15 cellular contexts compared by ENCODE assay signal in the genomic region with DNA sequence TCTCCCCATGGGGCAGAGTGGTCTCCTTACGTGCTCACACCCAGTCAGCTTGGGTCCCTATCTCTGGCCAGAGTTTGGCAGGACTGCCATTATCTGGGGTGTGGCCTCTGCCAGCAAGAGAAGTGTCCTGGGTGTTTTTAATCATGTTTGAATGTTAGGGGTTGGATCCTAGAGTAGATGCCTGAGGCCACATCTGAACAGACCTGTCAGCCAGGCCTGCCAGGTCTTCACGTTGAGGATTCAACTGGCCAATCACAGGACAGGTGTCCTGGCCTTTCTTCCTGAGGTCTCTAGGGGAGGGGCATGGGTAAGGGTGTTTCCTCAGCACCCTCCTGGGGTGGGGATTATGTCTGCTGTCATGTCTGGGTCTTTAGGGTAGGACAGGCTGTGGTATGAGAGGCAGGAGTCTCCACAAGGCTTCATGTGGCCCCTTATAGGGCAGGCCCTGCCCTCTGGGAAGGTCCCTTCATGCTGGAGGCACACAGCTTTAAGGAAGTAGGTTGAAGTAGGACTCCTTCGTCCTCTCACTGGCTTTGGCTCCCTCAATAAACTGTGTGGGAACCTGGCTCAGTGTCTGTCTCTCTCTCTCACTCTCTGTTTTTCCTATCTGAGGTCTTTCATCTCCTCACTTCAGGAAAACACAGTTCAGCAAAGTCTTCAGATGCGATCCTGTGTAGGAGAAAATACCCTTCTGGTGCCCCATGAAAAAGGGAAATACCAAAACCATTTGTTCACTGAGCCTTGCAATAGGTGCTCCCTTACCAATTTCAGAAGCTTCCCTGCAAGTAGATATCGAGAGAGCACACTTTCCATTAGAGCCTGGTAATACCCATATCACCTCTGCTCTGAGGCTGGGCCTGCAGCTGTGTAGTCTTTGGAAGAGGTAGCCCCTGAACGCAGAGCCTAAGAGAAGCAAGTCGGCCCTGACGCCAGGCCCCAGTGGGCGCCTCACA. TPM values are rescaled to one million over a fixed set of nuclear protein-coding genes. Genes with fewer than 3 reads are reported as not detected.
DNase-seq lines count a peak whose midpoint lies in the region; ATAC-seq and TF ChIP-seq lines count a peak whose summit lies in the region.
"Had no signal": no experiment of that assay in that cellular context is flagged by ENCODE, and none has a peak within 500 bp of the region (broad histone marks: within the 10 kb centered on the region; RNA-seq: fewer than 3 reads in every experiment).

No MANE protein-coding gene starts in this region.

- no peaks in the 10 kb centered on the region for H3K9me3 Mint-ChIP-seq in activated naive CD8-positive, alpha-beta T cell treated with anti-CD3 and anti-CD28 coated beads, Interleukin-2, amount 10 ng/mL, durations not matched to agents 7 days and 5 days
- H3K9me3 Mint-ChIP-seq: activated T-helper 1 cell treated with anti-CD3 and anti-CD28 coated beads, Interleukin-12 subunit alpha, Interleukin-12 subunit beta, Interleukin-2, Interleukin-4 antibody, amounts not matched to agents 30 ng/mL and 10 ng/mL and 1 ng/mL, durations not matched to agents 14 hours and 24 hours and 36 hours had no signal

- POLR2A ChIA-PET in activated naive CD8-positive, alpha-beta T cell treated with anti-CD3 and anti-CD28 coated beads, Interleukin-2, amount 10 ng/mL, durations not matched to agents 7 days and 5 days (lab: Charles Lee), result interaction anchor here (5.8 to 5.9 kb wide), 2 partner anchors 9 to 12 kb away, joined by 29 to 43 read pairs; a partner anchor contains a TSS

- peak; percentile 51 for DNase-seq in cardiac septum (ENCODE audit: low spot score)
- DNase-seq in left ventricle myocardium inferior, result no peak
- no peak for DNase-seq in activated naive CD8-positive, alpha-beta T cell treated with anti-CD3 and anti-CD28 coated beads, Interleukin-2, amount 10 ng/mL, durations not matched to agents 7 days and 5 days
- DNase-seq in aorta, result peak; percentile 29 to 44
- DNase-seq in NK-92 (lab: John Stamatoyannopoulos, UW; ENCODE audit: unreplicated experiment), result no peak
- DNase-seq in activated CD8-positive, alpha-beta memory T cell treated with anti-CD3 and anti-CD28 coated beads, Interleukin-2, amount 50 U/mL, for 48 hours, result no peak
- no peak for DNase-seq in smooth muscle cell (lab: John Stamatoyannopoulos, UW; ENCODE audit: unreplicated experiment)
- DNase-seq: GF-D8, kidney glomerular epithelial cell, NCI-H2107, stomach had no signal

- intact Hi-C loops in cardiac septum (cut with DNase I) (no loop called here), left ventricle myocardium inferior (cut with micrococcal nuclease) (no loop called here), aorta (cut with DNase I) (no loop called here)

- no peak overlapping the region for H3K4me3 Mint-ChIP-seq in activated naive CD8-positive, alpha-beta T cell treated with anti-CD3 and anti-CD28 coated beads, Interleukin-2, amount 10 ng/mL, durations not matched to agents 7 days and 5 days
- H3K4me3 Mint-ChIP-seq: activated T-helper 1 cell treated with anti-CD3 and anti-CD28 coated beads, Interleukin-12 subunit alpha, Interleukin-12 subunit beta, Interleukin-2, Interleukin-4 antibody, amounts not matched to agents 30 ng/mL and 10 ng/mL and 1 ng/mL, durations not matched to agents 14 hours and 24 hours and 36 hours had no signal

- H3K27ac ChIP-seq in left ventricle myocardium inferior (replicated peaks) (no peak overlapping the region), aorta (ENCODE audit: low read depth in 1 of 2, low read length in 2 of 2) (no peak overlapping the region), smooth muscle cell (ENCODE audit: low read depth) (no peak overlapping the region)
- H3K27ac ChIP-seq: stomach had no signal

- H3K4me1 Mint-ChIP-seq in activated naive CD8-positive, alpha-beta T cell treated with anti-CD3 and anti-CD28 coated beads, Interleukin-2, amount 10 ng/mL, durations not matched to agents 7 days and 5 days, result peaks cover 5% of the 10 kb centered on the region

- H2AFZ ChIP-seq in smooth muscle cell (ENCODE audit: low read depth), result no peak overlapping the region

- H3K4me2 ChIP-seq in smooth muscle cell, result no peak overlapping the region

- TF ChIP-seq CTCF in left ventricle myocardium inferior (IDR thresholded peaks at IDR 0.05; ENCODE audit: borderline replicate concordance), result no peak
- no peak for TF ChIP-seq CTCF in smooth muscle cell (IDR thresholded peaks at IDR 0.05; ENCODE audit: borderline replicate concordance, insufficient read depth, poor library complexity, severe bottlenecking)

- H3K27ac Mint-ChIP-seq in activated naive CD8-positive, alpha-beta T cell treated with anti-CD3 and anti-CD28 coated beads, Interleukin-2, amount 10 ng/mL, durations not matched to agents 7 days and 5 days, result peak overlapping the region; percentile 19
- H3K27ac Mint-ChIP-seq: activated T-helper 1 cell treated with anti-CD3 and anti-CD28 coated beads, Interleukin-12 subunit alpha, Interleukin-12 subunit beta, Interleukin-2, Interleukin-4 antibody, amounts not matched to agents 30 ng/mL and 10 ng/mL and 1 ng/mL, durations not matched to agents 14 hours and 24 hours and 36 hours had no signal

- no peak overlapping the region for H3K9ac ChIP-seq in smooth muscle cell (ENCODE audit: low read depth)

- no peaks in the 10 kb centered on the region for H3K79me2 ChIP-seq in smooth muscle cell (ENCODE audit: low read depth)

- no peaks in the 10 kb centered on the region for H3K27me3 Mint-ChIP-seq in activated naive CD8-positive, alpha-beta T cell treated with anti-CD3 and anti-CD28 coated beads, Interleukin-2, amount 10 ng/mL, durations not matched to agents 7 days and 5 days

- peaks cover 22% of the 10 kb centered on the region for H3K36me3 Mint-ChIP-seq in activated naive CD8-positive, alpha-beta T cell treated with anti-CD3 and anti-CD28 coated beads, Interleukin-2, amount 10 ng/mL, durations not matched to agents 7 days and 5 days

- WGBS in aorta, 2 donors, result 84 to 87% methylated on average over 9 of the region's 9 CpGs
- WGBS in smooth muscle cell (ENCODE audit: low lambda C conversion rate), result 91% methylated on average over 9 of the region's 9 CpGs

- H3K36me3 ChIP-seq in left ventricle myocardium inferior (peaks cover 57% of the 10 kb centered on the region), aorta (ENCODE audit: control insufficient read depth in 1 of 2, insufficient read depth in 2 of 2, low read length in 1 of 2) (peaks cover 0 to 8% of the 10 kb centered on the region in 2 donors), smooth muscle cell (ENCODE audit: low read depth) (peaks cover 4% of the 10 kb centered on the region)

- H3K4me3 ChIP-seq in left ventricle myocardium inferior (no peak overlapping the region), aorta (ENCODE audit: low read length in 2 of 2) (no peak overlapping the region), smooth muscle cell (no peak overlapping the region)
- H3K4me3 ChIP-seq: stomach had no signal

- ATAC-seq in HG02884 (IDR thresholded peaks at IDR 0.05; ENCODE audit: unreplicated experiment) (peak; percentile 61), aorta (ENCODE audit: low FRiP score) (no peak)
- ATAC-seq in activated naive CD8-positive, alpha-beta T cell treated with anti-CD3 and anti-CD28 coated beads, Interleukin-2, amount 10 ng/mL, durations not matched to agents 7 days and 5 days (ENCODE audit: low read depth), result no peak

- H3K4me1 ChIP-seq in left ventricle myocardium inferior, result peaks cover 8% of the 10 kb centered on the region
- no peaks in the 10 kb centered on the region for H3K4me1 ChIP-seq in aorta (ENCODE audit: control insufficient read depth in 1 of 2, insufficient read depth in 2 of 2, low read length in 2 of 2)
- no peaks in the 10 kb centered on the region for H3K4me1 ChIP-seq in smooth muscle cell (ENCODE audit: low read depth)
- H3K4me1 ChIP-seq: stomach had no signal

- H3K27me3 ChIP-seq in left ventricle myocardium inferior (ENCODE audit: low read depth) (no peaks in the 10 kb centered on the region), aorta (ENCODE audit: control insufficient read depth in 1 of 2, insufficient read depth in 2 of 2, low read length in 1 of 2) (no peaks in the 10 kb centered on the region), smooth muscle cell (ENCODE audit: low read depth) (no peaks in the 10 kb centered on the region)
- H3K27me3 ChIP-seq: stomach had no signal

- no peaks in the 10 kb centered on the region for H4K20me1 ChIP-seq in smooth muscle cell (ENCODE audit: low read depth)

- H3K9me3 ChIP-seq in left ventricle myocardium inferior (replicated peaks) (no peaks in the 10 kb centered on the region), aorta (ENCODE audit: control insufficient read depth, low read length) (no peaks in the 10 kb centered on the region), smooth muscle cell (replicated peaks; ENCODE audit: low read depth) (no peaks in the 10 kb centered on the region)
- H3K9me3 ChIP-seq: stomach had no signal

- H3F3A ChIP-seq in smooth muscle cell (ENCODE audit: low read depth), result no peaks in the 10 kb centered on the region

RNA-seq across cellular contexts. Expression of a gene that starts 6.7 kb away (rescaled TPM):
- 112 TPM for total RNA-seq in cardiac septum
- 148 TPM for total RNA-seq in left ventricle myocardium inferior
- total RNA-seq in activated naive CD8-positive, alpha-beta T cell treated with anti-CD3 and anti-CD28 coated beads, Interleukin-2, amount 10 ng/mL, durations not matched to agents 7 days and 5 days, result 1 to 10 TPM; 1.3 to 1.7 TPM
- total RNA-seq in aorta, result under 1 TPM; 0.71 to 0.75 TPM
- polyA plus RNA-seq in aorta, result under 1 TPM in 1 of 2 donors, not detected in 1; 0.56 TPM
- total RNA-seq in smooth muscle cell, result 2.7 TPM in 1 of 2 replicates, not detected in the other
- 0.31 and 1.1 TPM in 2 replicates for polyA plus RNA-seq in smooth muscle cell
- total RNA-seq: fibroblast of villous mesenchyme, RPMI7951 had no signal

RNA-seq across cellular contexts. Expression of a gene that starts 9.0 kb away (rescaled TPM):
- total RNA-seq in cardiac septum, result 2.4 TPM
- total RNA-seq in left ventricle myocardium inferior, result 1.5 TPM
- total RNA-seq in activated naive CD8-positive, alpha-beta T cell treated with anti-CD3 and anti-CD28 coated beads, Interleukin-2, amount 10 ng/mL, durations not matched to agents 7 days and 5 days, result 1 to 10 TPM; 3.3 to 3.4 TPM
- 1 to 10 TPM; 1.1 to 1.4 TPM for total RNA-seq in aorta
- polyA plus RNA-seq in aorta, result 1 to 10 TPM in 1 of 2 donors, under 1 TPM in 1; 0.63 to 1.3 TPM
- 0.18 and 1.9 TPM in 2 replicates for total RNA-seq in smooth muscle cell
- polyA plus RNA-seq in smooth muscle cell, result 1.3 and 2.6 TPM in 2 replicates

RNA-seq across cellular contexts. Expression of a gene that starts 9.2 kb away (rescaled TPM):
- 54.1 TPM for total RNA-seq in cardiac septum
- 74.7 TPM for total RNA-seq in left ventricle myocardium inferior
- 100 to 1,000 TPM; 100 to 105 TPM for total RNA-seq in activated naive CD8-positive, alpha-beta T cell treated with anti-CD3 and anti-CD28 coated beads, Interleukin-2, amount 10 ng/mL, durations not matched to agents 7 days and 5 days
- total RNA-seq in aorta, result 10 to 100 TPM; 35.5 to 39.6 TPM
- polyA plus RNA-seq in aorta, result 10 to 100 TPM; 37.3 to 41.8 TPM
- 43.6 and 46.1 TPM in 2 replicates for total RNA-seq in smooth muscle cell
- 31.8 and 39.3 TPM in 2 replicates for polyA plus RNA-seq in smooth muscle cell

RNA-seq across cellular contexts. Expression of a gene that starts 12.3 kb away (rescaled TPM):
- total RNA-seq in cardiac septum (61.3 TPM), left ventricle myocardium inferior (108 TPM), aorta (100 to 1,000 TPM; 112 to 125 TPM), smooth muscle cell (41.4 and 49.4 TPM in 2 replicates)
- 100 to 1,000 TPM; 430 to 443 TPM for total RNA-seq in activated naive CD8-positive, alpha-beta T cell treated with anti-CD3 and anti-CD28 coated beads, Interleukin-2, amount 10 ng/mL, durations not matched to agents 7 days and 5 days
- polyA plus RNA-seq in aorta (100 to 1,000 TPM; 206 to 210 TPM), smooth muscle cell (94.1 and 114 TPM in 2 replicates)

RNA-seq across cellular contexts. Expression of a gene that starts 17.6 kb away (rescaled TPM):
- total RNA-seq in cardiac septum (14.6 TPM), left ventricle myocardium inferior (14.5 TPM), aorta (10 to 100 TPM; 12.8 to 15.3 TPM), smooth muscle cell (6.3 and 13.0 TPM in 2 replicates)
- total RNA-seq in activated naive CD8-positive, alpha-beta T cell treated with anti-CD3 and anti-CD28 coated beads, Interleukin-2, amount 10 ng/mL, durations not matched to agents 7 days and 5 days, result 10 to 100 TPM; 41.6 to 43.9 TPM
- polyA plus RNA-seq in aorta (10 to 100 TPM; 18.3 to 41.9 TPM), smooth muscle cell (11.9 and 16.9 TPM in 2 replicates)

Comparison
In these comparisons a context has a peak if more than half of its experiments do, and no peak if none do; other contexts are left out.
1. DNase-seq: peak in cardiac septum (single experiment) and aorta (2 of 2); none in left ventricle myocardium inferior (single experiment), activated naive CD8-positive, alpha-beta T cell treated with anti-CD3 and anti-CD28 coated beads, Interleukin-2, amount 10 ng/mL, durations not matched to agents 7 days and 5 days (single experiment), NK-92 (single experiment), activated CD8-positive, alpha-beta memory T cell treated with anti-CD3 and anti-CD28 coated beads, Interleukin-2, amount 50 U/mL, for 48 hours (single experiment) and smooth muscle cell (single experiment).
2. RNA of a gene that starts 6.7 kb away (total RNA-seq): 148 TPM in left ventricle myocardium inferior (single experiment) and 112 TPM in cardiac septum (single experiment); 1.3 to 1.7 TPM in activated naive CD8-positive, alpha-beta T cell treated with anti-CD3 and anti-CD28 coated beads, Interleukin-2, amount 10 ng/mL, durations not matched to agents 7 days and 5 days, 0.71 to 0.75 TPM in aorta and 2.7 TPM in smooth muscle cell; every median in the first group is over 10 times any median in the second.